12 cellular contexts compared by ENCODE assay signal in the genomic region with DNA sequence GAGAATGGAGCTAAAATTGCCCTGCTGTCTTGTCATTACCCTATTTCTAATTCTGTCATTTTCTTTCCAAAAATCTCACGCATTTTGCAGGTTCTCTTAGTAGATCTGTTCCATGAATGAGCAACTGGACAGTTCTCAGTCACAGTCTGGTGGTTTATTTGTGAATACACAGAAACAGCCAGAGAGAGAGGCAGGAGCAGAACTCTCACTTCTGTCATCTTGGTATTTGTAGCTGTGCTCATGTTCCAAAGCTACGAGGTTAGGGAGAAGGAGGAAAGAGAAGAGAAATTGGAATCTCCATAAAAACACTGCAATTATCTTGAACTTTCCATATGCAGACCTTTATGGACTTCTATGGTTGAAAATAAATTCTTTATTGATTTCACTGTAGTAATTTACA.
A peak's percentile ranks its signal among the peaks of the same experiment; 100 is the strongest.
DNase-seq lines count a peak whose midpoint lies in the region; ATAC-seq, FAIRE-seq and TF ChIP-seq lines count a peak whose summit lies in the region.
"Had no signal": no experiment of that assay in that cellular context is flagged by ENCODE, and none has a peak within 500 bp of the region (broad histone marks: within the 10 kb centered on the region; RNA-seq: fewer than 3 reads in every experiment).

No MANE protein-coding gene starts in this region.

- H3K27ac Mint-ChIP-seq in activated CD4-positive, alpha-beta T cell treated with anti-CD3 and anti-CD28 coated beads, Interleukin-2, amount 10 ng/mL, durations not matched to agents 24 days and 14 days = no peak overlapping the region
- no peak overlapping the region for H3K27ac Mint-ChIP-seq in WTC11
- H3K27ac Mint-ChIP-seq: CD14-positive monocyte had no signal

- ATAC-seq in HG02981 (IDR thresholded peaks at IDR 0.05; ENCODE audit: unreplicated experiment) (peak; percentile 4), WTC11 (peak; percentile 18; the same call in 1 of the 2 replicates), pancreas (peak in 3 of 4 donors; percentile 40 to 66 (median 52))

- H3K27me3 Mint-ChIP-seq in activated CD4-positive, alpha-beta T cell treated with anti-CD3 and anti-CD28 coated beads, Interleukin-2, amount 10 ng/mL, durations not matched to agents 24 days and 14 days = no peaks in the 10 kb centered on the region
- H3K27me3 Mint-ChIP-seq in WTC11 (ENCODE audit: low read depth) = no peaks in the 10 kb centered on the region

- H3K4me3 ChIP-seq in pancreas = no peak overlapping the region

- peak; percentile 19 for DNase-seq in activated CD4-positive, alpha-beta T cell treated with anti-CD3 and anti-CD28 coated beads, Interleukin-2, amount 10 ng/mL, durations not matched to agents 24 days and 14 days
- DNase-seq in activated CD4-positive, alpha-beta T cell treated with anti-CD3 and anti-CD28 coated beads for 1 hour = no peak
- DNase-seq in WTC11 (ENCODE audit: low spot score) (no peak), pancreas (no peak), germinal center (ENCODE audit: low spot score) (no peak), NCI-H446 treated with DMSO at 0.1 percent for 48 hours (lab: John Stamatoyannopoulos, UW) (no peak), GM20000 (ENCODE audit: low spot score) (no peak)
- DNase-seq: DMS79, GOT3 had no signal

- H3K27ac ChIP-seq in pancreas = no peak overlapping the region
- H3K27ac ChIP-seq: RWPE1 had no signal

- intact Hi-C loops in activated CD4-positive, alpha-beta T cell treated with anti-CD3 and anti-CD28 coated beads, Interleukin-2, amount 10 ng/mL, durations not matched to agents 24 days and 14 days (cut with micrococcal nuclease) = loop anchor here (10.0 kb wide), 1 partner anchor 359 kb away; a partner anchor contains a TSS
- intact Hi-C loops in pancreas (cut with DNase I) = loop anchor here in 2 of 3 donors (5.0 to 10.0 kb wide), 2 partner anchors 209 to 211 kb away; no protein-coding TSS in a partner anchor

- H3K27me3 ChIP-seq in pancreas = no peaks in the 10 kb centered on the region

- H3K4me1 Mint-ChIP-seq in activated CD4-positive, alpha-beta T cell treated with anti-CD3 and anti-CD28 coated beads, Interleukin-2, amount 10 ng/mL, durations not matched to agents 24 days and 14 days = no peaks in the 10 kb centered on the region
- peaks cover 15% of the 10 kb centered on the region for H3K4me1 Mint-ChIP-seq in WTC11
- H3K4me1 Mint-ChIP-seq: CD14-positive monocyte had no signal

- no peaks in the 10 kb centered on the region for H3K36me3 Mint-ChIP-seq in activated CD4-positive, alpha-beta T cell treated with anti-CD3 and anti-CD28 coated beads, Interleukin-2, amount 10 ng/mL, durations not matched to agents 24 days and 14 days (ENCODE audit: low read depth)
- no peaks in the 10 kb centered on the region for H3K36me3 Mint-ChIP-seq in WTC11
- H3K36me3 Mint-ChIP-seq: CD14-positive monocyte had no signal

- H3K9me3 Mint-ChIP-seq in activated CD4-positive, alpha-beta T cell treated with anti-CD3 and anti-CD28 coated beads, Interleukin-2, amount 10 ng/mL, durations not matched to agents 24 days and 14 days = no peaks in the 10 kb centered on the region
- no peaks in the 10 kb centered on the region for H3K9me3 Mint-ChIP-seq in WTC11
- H3K9me3 Mint-ChIP-seq: CD14-positive monocyte had no signal

- H3K9me3 ChIP-seq in pancreas = no peaks in the 10 kb centered on the region

- no peaks in the 10 kb centered on the region for H3K36me3 ChIP-seq in pancreas

- H3K4me1 ChIP-seq in pancreas = peaks cover 0 to 9% (median 3%) of the 10 kb centered on the region in 3 donors

- POLR2A ChIA-PET in WTC11 (lab: Charles Lee) = no interaction called here

- TF ChIP-seq CTCF in WTC11 (IDR thresholded peaks at IDR 0.05) (no peak), pancreas (IDR thresholded peaks at IDR 0.05) (no peak), GM20000 (IDR thresholded peaks at IDR 0.05; ENCODE audit: extremely low read depth, missing control alignments) (no peak)

- no peak for FAIRE-seq in pancreas (lab: Jason Lieb, UNC)

- no peak overlapping the region for H3K4me3 Mint-ChIP-seq in activated CD4-positive, alpha-beta T cell treated with anti-CD3 and anti-CD28 coated beads, Interleukin-2, amount 10 ng/mL, durations not matched to agents 24 days and 14 days
- no peak overlapping the region for H3K4me3 Mint-ChIP-seq in WTC11
- H3K4me3 Mint-ChIP-seq: CD14-positive monocyte had no signal

- CTCF ChIA-PET in WTC11 (lab: Charles Lee) = interaction anchor here (1.0 to 2.4 kb wide), 9 partner anchors 8 to 357 kb away, joined by 3 to 36 read pairs (median 5); no protein-coding TSS in a partner anchor

- WGBS in pancreas, 2 donors = 25 to 32% methylated on average over 2 of the region's 2 CpGs

TF ChIP-seq in WTC11, 78 proteins besides CTCF, POLR2A, EP300 and RAD21:
- TF ChIP-seq SMAD3 (CRISPR knock-in tag; IDR thresholded peaks at IDR 0.05; ENCODE audit: borderline replicate concordance) = no peak
- TF ChIP-seq MYBL2 (CRISPR knock-in tag; IDR thresholded peaks at IDR 0.05) = no peak
- no peak for TF ChIP-seq CREB1 (CRISPR knock-in tag; IDR thresholded peaks at IDR 0.05)
- TF ChIP-seq KAT7 (CRISPR knock-in tag; IDR thresholded peaks at IDR 0.05; ENCODE audit: borderline replicate concordance) = no peak
- no peak for TF ChIP-seq NR1H2 (CRISPR knock-in tag; IDR thresholded peaks at IDR 0.05)
- no peak for TF ChIP-seq ZBTB21 (CRISPR knock-in tag; IDR thresholded peaks at IDR 0.05; ENCODE audit: borderline replicate concordance)
- TF ChIP-seq, protein P1, sequence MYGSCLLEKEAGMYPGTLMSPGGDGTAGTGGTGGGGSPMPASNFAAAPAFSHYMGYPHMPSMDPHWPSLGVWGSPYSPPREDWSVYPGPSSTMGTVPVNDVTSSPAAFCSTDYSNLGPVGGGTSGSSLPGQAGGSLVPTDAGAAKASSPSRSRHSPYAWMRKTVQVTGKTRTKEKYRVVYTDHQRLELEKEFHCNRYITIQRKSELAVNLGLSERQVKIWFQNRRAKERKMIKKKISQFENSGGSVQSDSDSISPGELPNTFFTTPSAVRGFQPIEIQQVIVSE (CRISPR knock-in tag; IDR thresholded peaks at IDR 0.05; ENCODE audit: borderline replicate concordance) = no peak
- TF ChIP-seq SOX15 (CRISPR knock-in tag; IDR thresholded peaks at IDR 0.05) = no peak
- no peak for TF ChIP-seq EMX1 (CRISPR knock-in tag; IDR thresholded peaks at IDR 0.05)
- TF ChIP-seq SP1 (CRISPR knock-in tag; conservative IDR thresholded peaks at IDR 0.05) = no peak
- TF ChIP-seq ZNF423 (CRISPR knock-in tag; IDR thresholded peaks at IDR 0.05) = no peak
